Comparison of ENCODE assay signal across 8 cellular contexts in genomic region chr9:37575921-37576721, GRCh38. TPM values are rescaled to one million over a fixed set of nuclear protein-coding genes. Genes with fewer than 3 reads are reported as not detected.
DNase-seq lines count a peak whose midpoint lies in the region; ATAC-seq and TF ChIP-seq lines count a peak whose summit lies in the region.

FBXO10 (minus strand) TSS chr9:37576380; CDS start chr9:37541768, 34,612 bp downstream.

- peak within 1 kb of the TSS; percentile 93 to 99 (median 96) for H3K27ac Mint-ChIP-seq in IgD-negative memory B cell

- H3K4me3 ChIP-seq in astrocyte of the spinal cord (ENCODE audit: low read depth, low read length) (peak within 1 kb of the TSS; percentile 68), prostate gland (peak within 1 kb of the TSS; percentile 72 to 85)

- no peaks in the 10 kb centered on the region for H3K36me3 ChIP-seq in prostate gland

- H3K4me1 ChIP-seq in prostate gland (replicated peaks) = no peaks in the 10 kb centered on the region

- no peak for TF ChIP-seq CTCF in astrocyte of the spinal cord (IDR thresholded peaks at IDR 0.05; ENCODE audit: low read depth, low read length)
- peak in 2 of 4 experiments; percentile 6 for TF ChIP-seq CTCF in prostate gland (IDR thresholded peaks at IDR 0.05)

- peak; percentile 69 for ATAC-seq in GM21529 (IDR thresholded peaks at IDR 0.05; ENCODE audit: unreplicated experiment)

- intact Hi-C loops in prostate gland (cut with DNase I) = loop anchor here (5.0 kb wide), 1 partner anchor 89 kb away; the partner anchor contains the start of gene POLR1E

- H3K36me3 Mint-ChIP-seq in IgD-negative memory B cell = peaks cover 10% of the 10 kb centered on the region

- peak within 1 kb of the TSS; percentile 73 to 74 for H3K27ac ChIP-seq in prostate gland

- TF ChIP-seq POLR2A in prostate gland (IDR thresholded peaks at IDR 0.05) = peak; percentile 27

- in situ Hi-C loops in astrocyte of the spinal cord (cut with HindIII; ENCODE audit: low sequenced_read_pairs) = no loop called here

- DNase-seq in DMS79 (lab: John Stamatoyannopoulos, UW) (peak; percentile 12), T follicular helper cell (ENCODE audit: low read depth) (peak; percentile 19), astrocyte of the spinal cord (ENCODE audit: low read depth, low spot score) (peak; percentile 70), hepatic stellate cell (ENCODE audit: low spot score) (peak; percentile 74), prostate gland (ENCODE audit: low spot score) (peak; percentile 49), GF-D8 (lab: John Stamatoyannopoulos, UW) (no peak)

- H3K9me3 ChIP-seq in prostate gland = no peaks in the 10 kb centered on the region

- H3K27me3 ChIP-seq in prostate gland (replicated peaks; ENCODE audit: insufficient read depth) = no peaks in the 10 kb centered on the region

- H3K4me1 Mint-ChIP-seq in IgD-negative memory B cell = peaks cover 31 to 46% (median 45%) of the 10 kb centered on the region in 3 donors

- 3% methylated on average over 61 of the region's 81 CpGs for WGBS in prostate gland

- H3K27me3 Mint-ChIP-seq in IgD-negative memory B cell = no peaks in the 10 kb centered on the region

- H3K9me3 Mint-ChIP-seq in IgD-negative memory B cell = no peaks in the 10 kb centered on the region

- H3K4me3 Mint-ChIP-seq in IgD-negative memory B cell = peak within 1 kb of the TSS; percentile 95 to 99 (median 97)

RNA-seq across cellular contexts. Expression of gene FBXO10, which starts in this region (rescaled TPM):
- 15.1 TPM for polyA plus RNA-seq in IgD-negative memory B cell
- total RNA-seq in prostate gland = 10 to 100 TPM in 1 of 2 donors, 1 to 10 TPM in 1; 8.5 to 17.6 TPM
